ENCODE assay signal across 9 cellular contexts in the genomic region with DNA sequence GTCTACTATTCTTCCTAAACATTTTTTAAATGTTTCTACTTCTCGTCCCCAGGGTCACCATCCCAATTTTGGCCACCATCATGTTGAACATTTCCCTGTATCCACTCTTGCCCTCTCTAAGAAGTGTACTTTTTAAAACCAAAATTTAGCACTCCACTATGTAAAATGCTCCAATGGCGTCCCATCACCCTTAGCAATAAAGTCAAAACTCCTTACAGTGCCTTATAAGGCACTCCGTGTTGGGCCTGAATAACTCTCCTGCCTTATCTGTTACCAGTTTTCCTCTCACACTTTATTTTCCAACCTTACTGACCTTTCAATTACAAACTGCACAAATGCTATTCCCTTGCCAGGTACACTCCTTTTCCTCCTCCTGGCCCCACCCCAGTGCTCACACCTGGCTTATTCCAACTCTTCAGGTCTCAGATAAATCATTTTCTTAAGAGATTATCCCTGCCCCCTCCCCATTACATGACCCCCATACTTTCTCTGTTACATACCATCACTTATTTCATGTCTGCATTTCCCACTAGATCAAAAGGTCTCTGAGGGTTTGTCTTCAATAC. TPM values are rescaled to one million over a fixed set of nuclear protein-coding genes. Genes with fewer than 3 reads are reported as not detected.
DNase-seq lines count a peak whose midpoint lies in the region; ATAC-seq, FAIRE-seq and TF ChIP-seq lines count a peak whose summit lies in the region.
"Had no signal": no experiment of that assay in that cellular context is flagged by ENCODE, and none has a peak within 500 bp of the region (broad histone marks: within the 10 kb centered on the region; RNA-seq: fewer than 3 reads in every experiment).

No MANE protein-coding gene starts in this region.

- H3K27me3 Mint-ChIP-seq in stimulated activated naive CD8-positive, alpha-beta T cell treated with anti-CD3 and anti-CD28 coated beads, Interleukin-15, Interleukin-2, amounts not matched to agents 100 ng/mL and 50 ng/mL, for 24 hours: no peaks in the 10 kb centered on the region

- H3K9ac ChIP-seq in K562 (ENCODE audit: insufficient read depth in 1 of 2, low read depth in 2 of 2, low read length in 2 of 2) (peak overlapping the region; percentile 93 to 99), mucosa of rectum (ENCODE audit: low read depth in 1 of 2, low read length in 2 of 2) (peak overlapping the region; percentile 88 to 95)

- H3K4me1 ChIP-seq in K562 (replicated peaks in 1 of 2; ENCODE audit: control insufficient read depth in 2 of 2, insufficient read depth in 2 of 2, low read length in 2 of 2) (peaks cover 8 to 9% of the 10 kb centered on the region in 2 experiments), mucosa of rectum (ENCODE audit: control insufficient read depth in 2 of 2, insufficient read depth in 2 of 2, low read length in 2 of 2) (peaks cover 11% of the 10 kb centered on the region in 2 donors)

- ATAC-seq in stimulated activated naive CD8-positive, alpha-beta T cell treated with anti-CD3 and anti-CD28 coated beads, Interleukin-15, Interleukin-2, amounts not matched to agents 100 U/mL and 50 U/mL, for 24 hours: no peak
- no peak for ATAC-seq in K562

- H3K9me3 ChIP-seq in K562 (replicated peaks; ENCODE audit: control insufficient read depth, insufficient read depth, low read depth, low read length): no peaks in the 10 kb centered on the region
- no peaks in the 10 kb centered on the region for H3K9me3 ChIP-seq in mucosa of rectum (ENCODE audit: control insufficient read depth in 2 of 2, low read length in 2 of 2)

- H3K4me3 ChIP-seq in K562 (peak overlapping the region; percentile 64), mucosa of rectum (ENCODE audit: low read length in 2 of 2) (peak overlapping the region; percentile 84 to 96)

- CTCF ChIA-PET in K562 (lab: Yijun Ruan, JAX; ENCODE audit: low intra/inter-chr PET ratio): no interaction called here

- BruUV-seq in K562 (replicated peaks; lab: Mats Ljungman, UMichigan): no TSS peak

- H3K27ac Mint-ChIP-seq in stimulated activated naive CD8-positive, alpha-beta T cell treated with anti-CD3 and anti-CD28 coated beads, Interleukin-15, Interleukin-2, amounts not matched to agents 100 ng/mL and 50 ng/mL, for 24 hours: peak overlapping the region; percentile 89

- H3K27ac ChIP-seq in K562 (ENCODE audit: extremely low read depth, low read depth, low read length): peak overlapping the region; percentile 94; the same call in 2 of the 3 replicates
- H3K27ac ChIP-seq in mucosa of rectum (ENCODE audit: low read depth in 2 of 2, low read length in 2 of 2): peak overlapping the region; percentile 90 to 93

- 47% methylated on average over 3 of the region's 3 CpGs for WGBS in K562 (ENCODE audit: insufficient coverage, low coverage, missing lambda C conversion rate)

- intact Hi-C loops in K562 (cut with micrococcal nuclease): loop anchor here (10.0 kb wide), 1 partner anchor 326 kb away; the partner anchor contains the start of gene SMIM30

- peaks cover 8% of the 10 kb centered on the region; the same call in 1 of the 3 replicates for H3K36me3 ChIP-seq in K562 (ENCODE audit: control insufficient read depth, insufficient read depth, low read length)
- H3K36me3 ChIP-seq in mucosa of rectum (ENCODE audit: control insufficient read depth in 2 of 2, insufficient read depth in 2 of 2, low read length in 2 of 2): peaks cover 6 to 10% of the 10 kb centered on the region in 2 donors

- no peak for FAIRE-seq in K562 (lab: Jason Lieb, UNC)

- POLR2A ChIA-PET in K562 (lab: Yijun Ruan, JAX): interaction anchor here (1.6 to 2.5 kb wide), 2 partner anchors 10 to 12 kb away, joined by 3 to 14 read pairs; no protein-coding TSS in a partner anchor

- no peaks in the 10 kb centered on the region for H4K20me1 ChIP-seq in K562 (replicated peaks; ENCODE audit: control insufficient read depth, insufficient read depth, low read length)

- TF ChIP-seq EP300 in K562 (IDR thresholded peaks at IDR 0.05; ENCODE audit: low read length): no peak

- H3K4me3 Mint-ChIP-seq in stimulated activated naive CD8-positive, alpha-beta T cell treated with anti-CD3 and anti-CD28 coated beads, Interleukin-15, Interleukin-2, amounts not matched to agents 100 ng/mL and 50 ng/mL, for 24 hours: peak overlapping the region; percentile 95

- H2AFZ ChIP-seq in K562 (ENCODE audit: low read depth, low read length): peak overlapping the region; percentile 100; the same call in 1 of the 2 replicates

- H3K4me1 Mint-ChIP-seq in stimulated activated naive CD8-positive, alpha-beta T cell treated with anti-CD3 and anti-CD28 coated beads, Interleukin-15, Interleukin-2, amounts not matched to agents 100 ng/mL and 50 ng/mL, for 24 hours (ENCODE audit: low read depth): peaks cover 32% of the 10 kb centered on the region

- TF ChIP-seq CTCF in K562 (IDR thresholded peaks at IDR 0.05 in 2 of 3, conservative IDR thresholded peaks at IDR 0.05 in 1 of 3; ENCODE audit: insufficient read depth in 2 of 3, low read depth in 1 of 3, low read length in 3 of 3): no peak

- in situ Hi-C loops in K562 (cut with MboI): no loop called here

- no peak for TF ChIP-seq POLR2A in K562 (conservative IDR thresholded peaks at IDR 0.05)

- no peak for DNase-seq in stimulated activated naive CD8-positive, alpha-beta T cell treated with anti-CD3 and anti-CD28 coated beads, Interleukin-15, Interleukin-2, amounts not matched to agents 100 U/mL and 50 U/mL, for 24 hours
- DNase-seq in K562 (ENCODE audit: extremely low read depth in 1 of 4, low spot score in 3 of 4) (peak in 2 of 4 experiments; percentile 21 to 33), OCI-M2 (lab: John Stamatoyannopoulos, UW; ENCODE audit: unreplicated experiment) (no peak), putamen (ENCODE audit: low spot score) (no peak), NCI-H526 treated with DMSO at 0.1 percent for 48 hours (lab: John Stamatoyannopoulos, UW) (no peak), NCI-H1417 (lab: John Stamatoyannopoulos, UW) (no peak)
- DNase-seq: stimulated activated CD4-positive, alpha-beta T cell treated with anti-CD3 and anti-CD28 coated beads, Interleukin-2, amount 100 ng/mL, for 24 hours had no signal

- H3K4me2 ChIP-seq in K562 (ENCODE audit: insufficient read depth, low read length): peak overlapping the region; percentile 90

- peaks cover 21% of the 10 kb centered on the region for H3K36me3 Mint-ChIP-seq in stimulated activated naive CD8-positive, alpha-beta T cell treated with anti-CD3 and anti-CD28 coated beads, Interleukin-15, Interleukin-2, amounts not matched to agents 100 ng/mL and 50 ng/mL, for 24 hours (ENCODE audit: low read depth)

- no peaks in the 10 kb centered on the region for H3K9me3 Mint-ChIP-seq in stimulated activated naive CD8-positive, alpha-beta T cell treated with anti-CD3 and anti-CD28 coated beads, Interleukin-15, Interleukin-2, amounts not matched to agents 100 ng/mL and 50 ng/mL, for 24 hours

- H3K9me1 ChIP-seq in K562 (ENCODE audit: control insufficient read depth, insufficient read depth, low read length): no peaks in the 10 kb centered on the region

- H3K27me3 ChIP-seq in K562 (ENCODE audit: control insufficient read depth in 2 of 2, insufficient read depth in 2 of 2, low read length in 2 of 2) (no peaks in the 10 kb centered on the region), mucosa of rectum (ENCODE audit: control insufficient read depth in 2 of 2, insufficient read depth in 2 of 2, low read length in 2 of 2) (no peaks in the 10 kb centered on the region)

- no peak for TF ChIP-seq RAD21 in K562 (CRISPR knock-in tag; conservative IDR thresholded peaks at IDR 0.05 in 1 of 2, IDR thresholded peaks at IDR 0.05 in 1 of 2)

- H3K79me2 ChIP-seq in K562 (ENCODE audit: control insufficient read depth, insufficient read depth, low read length): peaks cover 37% of the 10 kb centered on the region

TF ChIP-seq in K562, 482 proteins besides CTCF, POLR2A, EP300 and RAD21:
- 0 out of 2 replicates have a peak, but pooled peaks have one; percentile 39 for TF ChIP-seq HNRNPUL1 (IDR thresholded peaks at IDR 0.05; ENCODE audit: low read length)
- peak in 1 of 2 experiments; percentile 91; a peak in 2 of 4 replicates for TF ChIP-seq SRF (CRISPR knock-in tag; IDR thresholded peaks at IDR 0.05)
- TF ChIP-seq BACH1 (tag; IDR thresholded peaks at IDR 0.05): 0 out of 2 replicates have a peak, but pooled peaks have one; percentile 11
- TF ChIP-seq PHB2 (IDR thresholded peaks at IDR 0.05; ENCODE audit: low read depth): no peak

RNA-seq across cellular contexts. Expression of gene TMEM168, which starts 1.3 kb away (rescaled TPM):
- total RNA-seq in K562 (2011; cell fraction: chromatin; rRNA removed; ENCODE audit: low replicate concordance): 34.8 and 104 TPM in 2 replicates
- total RNA-seq in K562 (2011; cell fraction: nucleolus; rRNA removed): 31.2 and 37.4 TPM in 2 replicates
- total RNA-seq in K562 (2011; cell fraction: nucleoplasm; rRNA removed): 66.2 and 100 TPM in 2 replicates
- 17.6 and 21.4 TPM in 2 replicates for total RNA-seq in K562 (2014; rRNA removed)
- 28.0 and 31.5 TPM in 2 replicates for total RNA-seq in K562 (2014; rRNA removed; fragmentation: Illumina TruSeq; extraction: Trizol)
- total RNA-seq in K562 (2015; rRNA removed; fragmentation: Illumina TruSeq; extraction: Trizol): 21.3 and 23.4 TPM in 2 replicates
- total RNA-seq in K562 (2021): 23.2 and 27.3 TPM in 2 replicates
- 33.5 and 50.7 TPM in 2 replicates for polyA plus RNA-seq in K562 (2011; rRNA removed)
- 16.2 and 21.6 TPM in 2 replicates for polyA plus RNA-seq in K562 (2011; cell fraction: cytosol; rRNA removed)
- polyA plus RNA-seq in K562 (2011; cell fraction: nucleus; rRNA removed): 43.6 and 53.0 TPM in 2 replicates
- polyA plus RNA-seq in K562 (2012): 17.1 and 19.9 TPM in 2 replicates
- polyA plus RNA-seq in K562 (2014; fragmentation: Illumina TruSeq; extraction: Trizol): 19.7 and 20.8 TPM in 2 replicates
- polyA plus RNA-seq in K562 (2014; fragmentation: Nextera tagmentation; extraction: Ambion mirVana): 10 to 100 TPM; 28.0 to 30.0 TPM
- polyA plus RNA-seq in K562 (2014; rRNA removed): 21.0 and 25.4 TPM in 2 replicates
- polyA minus RNA-seq in K562 (2011; rRNA and poly(A)+ RNA removed): 39.1 and 55.1 TPM in 2 replicates
- polyA minus RNA-seq in K562 (2011; cell fraction: cytosol; rRNA and poly(A)+ RNA removed): 16.4 and 23.4 TPM in 2 replicates
- polyA minus RNA-seq in K562 (2011; cell fraction: nucleus; rRNA and poly(A)+ RNA removed): 22.3 and 30.7 TPM in 2 replicates
